In the genomic region with DNA sequence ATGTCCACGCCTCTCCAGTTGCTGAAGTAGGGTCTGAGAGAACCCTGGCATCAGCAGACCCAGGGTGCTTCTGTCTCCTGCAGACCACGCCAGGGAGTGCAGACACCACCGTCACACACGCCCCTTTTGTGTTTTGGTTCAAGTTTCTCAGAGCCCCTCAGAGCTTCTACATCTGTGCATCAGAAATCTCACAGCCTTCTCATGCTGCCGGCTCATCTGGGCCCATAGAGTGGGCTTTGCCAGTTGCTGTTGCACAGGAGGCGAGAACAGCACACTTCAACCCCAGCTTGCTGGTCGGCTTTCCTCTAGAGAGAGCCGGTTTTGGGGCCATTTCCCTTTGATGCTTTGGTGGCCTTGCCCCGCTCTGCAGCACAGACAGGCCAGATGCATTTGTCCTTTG, we compare ENCODE assay signal across 17 cellular contexts.
DNase-seq lines count a peak whose midpoint lies in the region; ATAC-seq and TF ChIP-seq lines count a peak whose summit lies in the region.
"Had no signal": no experiment of that assay in that cellular context is flagged by ENCODE, and none has a peak within 500 bp of the region (broad histone marks: within the 10 kb centered on the region; RNA-seq: fewer than 3 reads in every experiment).

No MANE protein-coding gene starts in this region.

- no peaks in the 10 kb centered on the region for H3K9me3 Mint-ChIP-seq in activated naive CD4-positive, alpha-beta T cell treated with anti-CD3 and anti-CD28 coated beads, Interleukin-2, amount 50 U/mL, for 72 hours
- H3K9me3 Mint-ChIP-seq in WTC11, result no peaks in the 10 kb centered on the region
- H3K9me3 Mint-ChIP-seq: CD4-positive, CD25-positive, alpha-beta regulatory T cell; HFFc6 had no signal

- intact Hi-C loops in upper lobe of right lung (cut with DNase I), result no loop called here

- H3K36me3 Mint-ChIP-seq in activated naive CD4-positive, alpha-beta T cell treated with anti-CD3 and anti-CD28 coated beads, Interleukin-2, amount 50 U/mL, for 72 hours, result peaks cover 3% of the 10 kb centered on the region in 2 donors
- H3K36me3 Mint-ChIP-seq in WTC11, result no peaks in the 10 kb centered on the region

- no peak for ATAC-seq in activated naive CD4-positive, alpha-beta T cell treated with anti-CD3 and anti-CD28 coated beads, Interleukin-2, amount 50 U/mL, for 72 hours
- no peak for ATAC-seq in WTC11
- ATAC-seq in upper lobe of right lung, result no peak
- ATAC-seq: PC-3 had no signal

- DNase-seq in activated naive CD4-positive, alpha-beta T cell treated with anti-CD3 and anti-CD28 coated beads, Interleukin-2, amount 50 U/mL, for 72 hours (ENCODE audit: low spot score in 2 of 2), result peak in 1 of 2 donors; percentile 37
- DNase-seq in activated naive CD4-positive, alpha-beta T cell treated with Interleukin-2 at 50 U/mL for 16 hours, result no peak
- no peak for DNase-seq in WTC11 (ENCODE audit: low spot score)
- peak; percentile 67 for DNase-seq in mesenteric fat pad (ENCODE audit: low spot score)
- DNase-seq in upper lobe of right lung, result peak; percentile 48
- DNase-seq in NCI-H2081 treated with DMSO at 0.1 percent for 48 hours (lab: John Stamatoyannopoulos, UW), result no peak
- DNase-seq in SIG-M5 treated with dmso at 0.1 percent for 504 hours (lab: John Stamatoyannopoulos, UW; ENCODE audit: unreplicated experiment), result no peak
- DNase-seq: ACHN; AML-193; CD4-positive, CD25-positive, alpha-beta regulatory T cell; EL; HFFc6; NCI-H146; NCI-H510A treated with DMSO at 0.1 percent for 48 hours; NCI-H82; PC-3 had no signal

- CTCF ChIA-PET in WTC11 (lab: Charles Lee), result no interaction called here

- TF ChIP-seq CTCF in WTC11 (IDR thresholded peaks at IDR 0.05) (no peak), upper lobe of right lung (IDR thresholded peaks at IDR 0.05) (no peak)

- no peaks in the 10 kb centered on the region for H3K9me3 ChIP-seq in upper lobe of right lung

- H3K4me1 ChIP-seq in upper lobe of right lung, result no peaks in the 10 kb centered on the region

- H3K4me1 Mint-ChIP-seq in WTC11, result no peaks in the 10 kb centered on the region

- no peak overlapping the region for H3K4me3 Mint-ChIP-seq in WTC11
- H3K4me3 Mint-ChIP-seq: CD4-positive, CD25-positive, alpha-beta regulatory T cell; HFFc6 had no signal

- POLR2A ChIA-PET in WTC11 (lab: Charles Lee), result no interaction called here

- no peak overlapping the region for H3K27ac ChIP-seq in upper lobe of right lung
- H3K27ac ChIP-seq: KMS-11 had no signal

- no peaks in the 10 kb centered on the region for H3K27me3 Mint-ChIP-seq in WTC11 (ENCODE audit: low read depth)
- H3K27me3 Mint-ChIP-seq: CD4-positive, CD25-positive, alpha-beta regulatory T cell had no signal

- H3K27ac Mint-ChIP-seq in activated naive CD4-positive, alpha-beta T cell treated with anti-CD3 and anti-CD28 coated beads, Interleukin-2, amount 50 U/mL, for 72 hours, result peak overlapping the region; percentile 36 to 38
- peak overlapping the region; percentile 36; the same call in 1 of the 2 replicates for H3K27ac Mint-ChIP-seq in WTC11
- H3K27ac Mint-ChIP-seq: CD4-positive, CD25-positive, alpha-beta regulatory T cell; HFFc6 had no signal

- H3K4me3 ChIP-seq in upper lobe of right lung, result no peak overlapping the region

- no peaks in the 10 kb centered on the region for H3K27me3 ChIP-seq in upper lobe of right lung

- H3K36me3 ChIP-seq in upper lobe of right lung, result peaks cover 43% of the 10 kb centered on the region

TF ChIP-seq in WTC11, 78 proteins besides CTCF, POLR2A, EP300 and RAD21:
- TF ChIP-seq CREM (CRISPR knock-in tag; IDR thresholded peaks at IDR 0.05) (no peak), TEAD4 (CRISPR knock-in tag; IDR thresholded peaks at IDR 0.05) (no peak), NR3C1 (CRISPR knock-in tag; conservative IDR thresholded peaks at IDR 0.05; ENCODE audit: low read depth) (no peak), MYBL2 (CRISPR knock-in tag; IDR thresholded peaks at IDR 0.05) (no peak), ELF4 (CRISPR knock-in tag; IDR thresholded peaks at IDR 0.05; ENCODE audit: low read depth) (no peak), PRRX2 (CRISPR knock-in tag; IDR thresholded peaks at IDR 0.05) (no peak)
- TF ChIP-seq, protein P1, sequence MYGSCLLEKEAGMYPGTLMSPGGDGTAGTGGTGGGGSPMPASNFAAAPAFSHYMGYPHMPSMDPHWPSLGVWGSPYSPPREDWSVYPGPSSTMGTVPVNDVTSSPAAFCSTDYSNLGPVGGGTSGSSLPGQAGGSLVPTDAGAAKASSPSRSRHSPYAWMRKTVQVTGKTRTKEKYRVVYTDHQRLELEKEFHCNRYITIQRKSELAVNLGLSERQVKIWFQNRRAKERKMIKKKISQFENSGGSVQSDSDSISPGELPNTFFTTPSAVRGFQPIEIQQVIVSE (CRISPR knock-in tag; IDR thresholded peaks at IDR 0.05; ENCODE audit: borderline replicate concordance), result no peak
- TF ChIP-seq, protein P2, sequence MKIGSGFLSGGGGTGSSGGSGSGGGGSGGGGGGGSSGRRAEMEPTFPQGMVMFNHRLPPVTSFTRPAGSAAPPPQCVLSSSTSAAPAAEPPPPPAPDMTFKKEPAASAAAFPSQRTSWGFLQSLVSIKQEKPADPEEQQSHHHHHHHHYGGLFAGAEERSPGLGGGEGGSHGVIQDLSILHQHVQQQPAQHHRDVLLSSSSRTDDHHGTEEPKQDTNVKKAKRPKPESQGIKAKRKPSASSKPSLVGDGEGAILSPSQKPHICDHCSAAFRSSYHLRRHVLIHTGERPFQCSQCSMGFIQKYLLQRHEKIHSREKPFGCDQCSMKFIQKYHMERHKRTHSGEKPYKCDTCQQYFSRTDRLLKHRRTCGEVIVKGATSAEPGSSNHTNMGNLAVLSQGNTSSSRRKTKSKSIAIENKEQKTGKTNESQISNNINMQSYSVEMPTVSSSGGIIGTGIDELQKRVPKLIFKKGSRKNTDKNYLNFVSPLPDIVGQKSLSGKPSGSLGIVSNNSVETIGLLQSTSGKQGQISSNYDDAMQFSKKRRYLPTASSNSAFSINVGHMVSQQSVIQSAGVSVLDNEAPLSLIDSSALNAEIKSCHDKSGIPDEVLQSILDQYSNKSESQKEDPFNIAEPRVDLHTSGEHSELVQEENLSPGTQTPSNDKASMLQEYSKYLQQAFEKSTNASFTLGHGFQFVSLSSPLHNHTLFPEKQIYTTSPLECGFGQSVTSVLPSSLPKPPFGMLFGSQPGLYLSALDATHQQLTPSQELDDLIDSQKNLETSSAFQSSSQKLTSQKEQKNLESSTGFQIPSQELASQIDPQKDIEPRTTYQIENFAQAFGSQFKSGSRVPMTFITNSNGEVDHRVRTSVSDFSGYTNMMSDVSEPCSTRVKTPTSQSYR (CRISPR knock-in tag; IDR thresholded peaks at IDR 0.05), result no peak
- TF ChIP-seq, protein P3, sequence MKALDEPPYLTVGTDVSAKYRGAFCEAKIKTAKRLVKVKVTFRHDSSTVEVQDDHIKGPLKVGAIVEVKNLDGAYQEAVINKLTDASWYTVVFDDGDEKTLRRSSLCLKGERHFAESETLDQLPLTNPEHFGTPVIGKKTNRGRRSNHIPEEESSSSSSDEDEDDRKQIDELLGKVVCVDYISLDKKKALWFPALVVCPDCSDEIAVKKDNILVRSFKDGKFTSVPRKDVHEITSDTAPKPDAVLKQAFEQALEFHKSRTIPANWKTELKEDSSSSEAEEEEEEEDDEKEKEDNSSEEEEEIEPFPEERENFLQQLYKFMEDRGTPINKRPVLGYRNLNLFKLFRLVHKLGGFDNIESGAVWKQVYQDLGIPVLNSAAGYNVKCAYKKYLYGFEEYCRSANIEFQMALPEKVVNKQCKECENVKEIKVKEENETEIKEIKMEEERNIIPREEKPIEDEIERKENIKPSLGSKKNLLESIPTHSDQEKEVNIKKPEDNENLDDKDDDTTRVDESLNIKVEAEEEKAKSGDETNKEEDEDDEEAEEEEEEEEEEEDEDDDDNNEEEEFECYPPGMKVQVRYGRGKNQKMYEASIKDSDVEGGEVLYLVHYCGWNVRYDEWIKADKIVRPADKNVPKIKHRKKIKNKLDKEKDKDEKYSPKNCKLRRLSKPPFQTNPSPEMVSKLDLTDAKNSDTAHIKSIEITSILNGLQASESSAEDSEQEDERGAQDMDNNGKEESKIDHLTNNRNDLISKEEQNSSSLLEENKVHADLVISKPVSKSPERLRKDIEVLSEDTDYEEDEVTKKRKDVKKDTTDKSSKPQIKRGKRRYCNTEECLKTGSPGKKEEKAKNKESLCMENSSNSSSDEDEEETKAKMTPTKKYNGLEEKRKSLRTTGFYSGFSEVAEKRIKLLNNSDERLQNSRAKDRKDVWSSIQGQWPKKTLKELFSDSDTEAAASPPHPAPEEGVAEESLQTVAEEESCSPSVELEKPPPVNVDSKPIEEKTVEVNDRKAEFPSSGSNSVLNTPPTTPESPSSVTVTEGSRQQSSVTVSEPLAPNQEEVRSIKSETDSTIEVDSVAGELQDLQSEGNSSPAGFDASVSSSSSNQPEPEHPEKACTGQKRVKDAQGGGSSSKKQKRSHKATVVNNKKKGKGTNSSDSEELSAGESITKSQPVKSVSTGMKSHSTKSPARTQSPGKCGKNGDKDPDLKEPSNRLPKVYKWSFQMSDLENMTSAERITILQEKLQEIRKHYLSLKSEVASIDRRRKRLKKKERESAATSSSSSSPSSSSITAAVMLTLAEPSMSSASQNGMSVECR (CRISPR knock-in tag; IDR thresholded peaks at IDR 0.05; ENCODE audit: borderline replicate concordance), result no peak
- TF ChIP-seq, protein P4, sequence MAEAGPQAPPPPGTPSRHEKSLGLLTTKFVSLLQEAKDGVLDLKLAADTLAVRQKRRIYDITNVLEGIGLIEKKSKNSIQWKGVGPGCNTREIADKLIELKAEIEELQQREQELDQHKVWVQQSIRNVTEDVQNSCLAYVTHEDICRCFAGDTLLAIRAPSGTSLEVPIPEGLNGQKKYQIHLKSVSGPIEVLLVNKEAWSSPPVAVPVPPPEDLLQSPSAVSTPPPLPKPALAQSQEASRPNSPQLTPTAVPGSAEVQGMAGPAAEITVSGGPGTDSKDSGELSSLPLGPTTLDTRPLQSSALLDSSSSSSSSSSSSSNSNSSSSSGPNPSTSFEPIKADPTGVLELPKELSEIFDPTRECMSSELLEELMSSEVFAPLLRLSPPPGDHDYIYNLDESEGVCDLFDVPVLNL (CRISPR knock-in tag; IDR thresholded peaks at IDR 0.05; ENCODE audit: borderline replicate concordance, low read depth), result no peak
- TF ChIP-seq, protein P5, sequence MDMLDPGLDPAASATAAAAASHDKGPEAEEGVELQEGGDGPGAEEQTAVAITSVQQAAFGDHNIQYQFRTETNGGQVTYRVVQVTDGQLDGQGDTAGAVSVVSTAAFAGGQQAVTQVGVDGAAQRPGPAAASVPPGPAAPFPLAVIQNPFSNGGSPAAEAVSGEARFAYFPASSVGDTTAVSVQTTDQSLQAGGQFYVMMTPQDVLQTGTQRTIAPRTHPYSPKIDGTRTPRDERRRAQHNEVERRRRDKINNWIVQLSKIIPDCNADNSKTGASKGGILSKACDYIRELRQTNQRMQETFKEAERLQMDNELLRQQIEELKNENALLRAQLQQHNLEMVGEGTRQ (CRISPR knock-in tag; IDR thresholded peaks at IDR 0.05), result no peak

Comparison
In these comparisons a context has a peak if more than half of its experiments do, and no peak if none do; other contexts are left out.
1. DNase-seq: peak in mesenteric fat pad (single experiment) and upper lobe of right lung (single experiment); none in activated naive CD4-positive, alpha-beta T cell treated with Interleukin-2 at 50 U/mL for 16 hours (single experiment), WTC11 (single experiment), NCI-H2081 treated with DMSO at 0.1 percent for 48 hours (single experiment) and SIG-M5 treated with dmso at 0.1 percent for 504 hours (single experiment).